ENCODE assay signal across 10 cellular contexts in the genomic region with DNA sequence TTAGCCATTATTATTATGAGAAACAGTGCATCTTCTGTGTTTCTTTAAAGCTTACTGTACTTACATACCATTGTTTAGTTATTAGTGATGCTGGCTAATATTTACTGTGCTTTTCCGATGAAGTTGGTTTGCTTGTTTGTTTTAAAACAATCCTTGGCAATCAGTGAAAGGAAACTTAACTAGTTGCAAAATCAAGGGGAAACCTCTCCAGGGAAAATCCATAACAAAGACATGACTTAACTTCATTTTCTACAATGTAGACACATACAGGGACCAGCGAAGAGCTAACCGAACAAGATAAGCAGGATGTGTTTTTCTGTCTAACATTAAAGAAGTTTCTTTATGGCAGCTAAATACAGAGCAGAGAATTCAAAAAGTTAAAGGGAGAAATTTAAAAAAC.
"Had no signal": no experiment of that assay in that cellular context is flagged by ENCODE, and none has a peak within 500 bp of the region (broad histone marks: within the 10 kb centered on the region; RNA-seq: fewer than 3 reads in every experiment).

No MANE protein-coding gene starts in this region.

- DNase-seq: activated gamma-delta T cell treated with Interleukin-2 at 50 U/mL for 16 hours; retina; SK-N-SH; stimulated activated CD4-positive, alpha-beta T cell treated with anti-CD3 and anti-CD28 coated beads, Interleukin-4, amount 100 ng/mL, for 1 hour; T-helper 1 cell had no signal

- H3K9ac ChIP-seq: SK-N-SH had no signal

- H3K27me3 ChIP-seq: suprapubic skin had no signal

- H3K4me1 ChIP-seq: esophagus muscularis mucosa had no signal

- H3K36me3 ChIP-seq: esophagus muscularis mucosa, suprapubic skin had no signal

- H3K27ac Mint-ChIP-seq: type B pancreatic cell had no signal

- FAIRE-seq: endometrium, islet of Langerhans had no signal

- H3K9me3 ChIP-seq: esophagus muscularis mucosa, SK-N-SH, suprapubic skin had no signal

- H3K27ac ChIP-seq: esophagus muscularis mucosa, suprapubic skin had no signal

- H3K4me3 ChIP-seq: esophagus muscularis mucosa, suprapubic skin had no signal

- H3K4me3 Mint-ChIP-seq: type B pancreatic cell had no signal
